Comparison of ENCODE assay signal across 9 cellular contexts in genomic region chr4:15906024-15906443, GRCh38. TPM values are rescaled to one million over a fixed set of nuclear protein-coding genes. Genes with fewer than 3 reads are reported as not detected.
DNase-seq lines count a peak whose midpoint lies in the region; ATAC-seq and TF ChIP-seq lines count a peak whose summit lies in the region.
"Had no signal": no experiment of that assay in that cellular context is flagged by ENCODE, and none has a peak within 500 bp of the region (broad histone marks: within the 10 kb centered on the region; RNA-seq: fewer than 3 reads in every experiment).

No MANE protein-coding gene starts in this region.

- H3K36me3 ChIP-seq in Peyer's patch, result no peaks in the 10 kb centered on the region
- no peaks in the 10 kb centered on the region for H3K36me3 ChIP-seq in iPS-15b (ENCODE audit: control insufficient read depth, insufficient read depth, low read length)
- H3K36me3 ChIP-seq in gastrocnemius medialis, result no peaks in the 10 kb centered on the region
- H3K36me3 ChIP-seq: heart right ventricle had no signal

- H3K9me3 ChIP-seq in Peyer's patch (no peaks in the 10 kb centered on the region), iPS-15b (ENCODE audit: control insufficient read depth, insufficient read depth, low read length) (no peaks in the 10 kb centered on the region), gastrocnemius medialis (no peaks in the 10 kb centered on the region)
- H3K9me3 ChIP-seq: heart right ventricle had no signal

- H3K27me3 ChIP-seq in Peyer's patch (no peaks in the 10 kb centered on the region), iPS-15b (ENCODE audit: control insufficient read depth, insufficient read depth, low read length) (peaks cover 8% of the 10 kb centered on the region), gastrocnemius medialis (no peaks in the 10 kb centered on the region)

- TF ChIP-seq POLR2A in Peyer's patch (IDR thresholded peaks at IDR 0.05) (no peak), gastrocnemius medialis (IDR thresholded peaks at IDR 0.05) (no peak)

- H3K27ac ChIP-seq in Peyer's patch, result peak overlapping the region in 2 of 4 donors; percentile 42 to 48
- H3K27ac ChIP-seq in gastrocnemius medialis, result no peak overlapping the region

- intact Hi-C loops in gastrocnemius medialis (cut with DNase I; ENCODE audit: low total_unique reads), result no loop called here

- TF ChIP-seq CTCF in Peyer's patch (IDR thresholded peaks at IDR 0.05), result peak in 1 of 6 experiments; percentile 13
- TF ChIP-seq CTCF in gastrocnemius medialis (IDR thresholded peaks at IDR 0.05 in 4 of 5, conservative IDR thresholded peaks at IDR 0.05 in 1 of 5), result no peak

- H3K4me1 ChIP-seq in Peyer's patch (peaks cover 0 to 8% (median 0%) of the 10 kb centered on the region in 4 donors), iPS-15b (ENCODE audit: control insufficient read depth, insufficient read depth, low read length) (no peaks in the 10 kb centered on the region), gastrocnemius medialis (no peaks in the 10 kb centered on the region)

- H3K4me3 ChIP-seq in Peyer's patch (peak overlapping the region in 2 of 4 donors; percentile 1 to 35), iPS-15b (ENCODE audit: low read depth, low read length) (peak overlapping the region; percentile 49), gastrocnemius medialis (no peak overlapping the region)
- H3K4me3 ChIP-seq: heart right ventricle had no signal

- H3K9ac ChIP-seq in iPS-15b (ENCODE audit: low read depth, low read length), result no peak overlapping the region

- in situ Hi-C loops in gastrocnemius medialis (cut with MboI; ENCODE audit: low sequenced_read_pairs in 4 of 4), result no loop called here

- no peak for ATAC-seq in gastrocnemius medialis
- no peak for ATAC-seq in HG03571 (IDR thresholded peaks at IDR 0.05; ENCODE audit: unreplicated experiment)

- DNase-seq in NCI-H82 (lab: John Stamatoyannopoulos, UW), result peak; percentile 2
- DNase-seq in NCI-H82 treated with DMSO at 0.1 percent for 48 hours (lab: John Stamatoyannopoulos, UW; ENCODE audit: unreplicated experiment), result no peak
- DNase-seq in Peyer's patch, result peak in 2 of 3 donors; percentile 83 to 85
- peak; percentile 8 for DNase-seq in stimulated activated CD8-positive, alpha-beta memory T cell treated with anti-CD3 and anti-CD28 coated beads, Interleukin-4, amount 100 ng/mL, for 24 hours (ENCODE audit: low read depth)
- DNase-seq in NCI-H524 treated with DMSO at 0.1 percent for 48 hours (lab: John Stamatoyannopoulos, UW), result no peak
- no peak for DNase-seq in gastrocnemius medialis
- DNase-seq: heart right ventricle had no signal

RNA-seq across cellular contexts. Expression of gene FGFBP1, which starts 32.5 kb away (rescaled TPM):
- 1 to 10 TPM in 3 of 4 donors, not detected in 1; 4.0 to 9.3 (median 7.9) TPM for total RNA-seq in Peyer's patch
- total RNA-seq in gastrocnemius medialis, result not detected
- total RNA-seq: heart right ventricle had no signal

RNA-seq across cellular contexts. Expression of gene FGFBP2, which starts 56.9 kb away (rescaled TPM):
- total RNA-seq in Peyer's patch (not detected), gastrocnemius medialis (1 to 10 TPM in 2 of 4 donors, under 1 TPM in 1, not detected in 1; 0.31 to 2.9 (median 1.1) TPM)

Comparison
In these comparisons a context has a peak if more than half of its experiments do, and no peak if none do; other contexts are left out.
1. DNase-seq: peak in NCI-H82 (single experiment), Peyer's patch (2 of 3) and stimulated activated CD8-positive, alpha-beta memory T cell treated with anti-CD3 and anti-CD28 coated beads, Interleukin-4, amount 100 ng/mL, for 24 hours (single experiment); none in NCI-H82 treated with DMSO at 0.1 percent for 48 hours (single experiment), NCI-H524 treated with DMSO at 0.1 percent for 48 hours (single experiment) and gastrocnemius medialis (0 of 2).